Comparison of ENCODE assay signal across 19 cellular contexts in genomic region chr14:86072134-86072894, GRCh38.
DNase-seq lines count a peak whose midpoint lies in the region; FAIRE-seq and TF ChIP-seq lines count a peak whose summit lies in the region.
"Had no signal": no experiment of that assay in that cellular context is flagged by ENCODE, and none has a peak within 500 bp of the region (broad histone marks: within the 10 kb centered on the region; RNA-seq: fewer than 3 reads in every experiment).

No MANE protein-coding gene starts in this region.

- peak overlapping the region; percentile 4; the same call in 1 of the 2 replicates for H3K4me3 ChIP-seq in BLaER1
- H3K4me3 ChIP-seq in Jurkat, Clone E6-1 (ENCODE audit: low read length), result no peak overlapping the region
- no peak overlapping the region for H3K4me3 ChIP-seq in foreskin fibroblast (ENCODE audit: low read depth in 1 of 2, low read length in 2 of 2)
- H3K4me3 ChIP-seq: A549, GM12878, PC-9 had no signal

- peaks cover 5% of the 10 kb centered on the region for H3K4me1 Mint-ChIP-seq in nephron progenitor cell
- H3K4me1 Mint-ChIP-seq: H9 had no signal

- H3K27ac Mint-ChIP-seq in nephron progenitor cell, result peak overlapping the region; percentile 23
- H3K27ac Mint-ChIP-seq: H9 had no signal

- peaks cover 22% of the 10 kb centered on the region for H3K4me1 ChIP-seq in BLaER1
- H3K4me1 ChIP-seq: A549 had no signal

- no peaks in the 10 kb centered on the region for H3K36me3 ChIP-seq in BLaER1

- no peaks in the 10 kb centered on the region for H3K36me3 Mint-ChIP-seq in nephron progenitor cell (ENCODE audit: low read depth)

- peak; percentile 40 for DNase-seq in Jurkat, Clone E6-1 (ENCODE audit: low read depth, low spot score)
- peak; percentile 53 for DNase-seq in UCSD-AML1 (lab: John Stamatoyannopoulos, UW; ENCODE audit: unreplicated experiment)
- DNase-seq in nephron progenitor cell, result no peak
- DNase-seq in iPS-NIHi11 (ENCODE audit: low spot score), result no peak
- DNase-seq in foreskin fibroblast, result no peak
- DNase-seq in D721Med (ENCODE audit: insufficient read length, low spot score), result no peak
- DNase-seq: DMS153, H9, NCI-H1105 treated with DMSO at 0.1 percent for 48 hours, NCI-H1694, NCI-H510A, PC-9, SIG-M5 had no signal

- peak overlapping the region; percentile 73 for H3K4me2 ChIP-seq in BLaER1
- H3K4me2 ChIP-seq: A549, PC-9 had no signal

- H3K9ac ChIP-seq in BLaER1, result 0 out of 2 replicates have a peak overlapping the region, but pooled peaks have one; percentile 37

- H3K9me3 Mint-ChIP-seq in nephron progenitor cell, result peaks cover 6% of the 10 kb centered on the region

- TF ChIP-seq CTCF in nephron progenitor cell (IDR thresholded peaks at IDR 0.05), result no peak
- no peak for TF ChIP-seq CTCF in foreskin fibroblast (IDR thresholded peaks at IDR 0.05; ENCODE audit: low read depth, low read length)
- no peak for TF ChIP-seq CTCF in D721Med (IDR thresholded peaks at IDR 0.05; ENCODE audit: insufficient read depth, missing control alignments)

- peaks cover 4% of the 10 kb centered on the region; the same call in 1 of the 2 replicates for H3K9me3 ChIP-seq in BLaER1
- H3K9me3 ChIP-seq: A549 had no signal

- FAIRE-seq in D721Med (lab: Jason Lieb, UNC), result no peak
- FAIRE-seq: A549, GM12878, GM19239 had no signal

- H3K27ac ChIP-seq in BLaER1, result peak overlapping the region; percentile 78
- H3K27ac ChIP-seq: A549, C4-2B, PC-9, RWPE1 had no signal

- no peak overlapping the region for H3K4me3 Mint-ChIP-seq in nephron progenitor cell
- H3K4me3 Mint-ChIP-seq: H9 had no signal

- no peaks in the 10 kb centered on the region for H3K27me3 Mint-ChIP-seq in nephron progenitor cell (ENCODE audit: low read depth, poor library complexity)

- H4K20me1 ChIP-seq in BLaER1, result no peaks in the 10 kb centered on the region

- no peaks in the 10 kb centered on the region for H3K27me3 ChIP-seq in BLaER1

Comparison
In these comparisons a context has a peak if more than half of its experiments do, and no peak if none do; other contexts are left out.
1. DNase-seq: peak in Jurkat, Clone E6-1 (single experiment) and UCSD-AML1 (single experiment); none in nephron progenitor cell (single experiment), iPS-NIHi11 (single experiment), foreskin fibroblast (0 of 2) and D721Med (single experiment).